Comparison of ENCODE assay signal across 13 cellular contexts in the genomic region with DNA sequence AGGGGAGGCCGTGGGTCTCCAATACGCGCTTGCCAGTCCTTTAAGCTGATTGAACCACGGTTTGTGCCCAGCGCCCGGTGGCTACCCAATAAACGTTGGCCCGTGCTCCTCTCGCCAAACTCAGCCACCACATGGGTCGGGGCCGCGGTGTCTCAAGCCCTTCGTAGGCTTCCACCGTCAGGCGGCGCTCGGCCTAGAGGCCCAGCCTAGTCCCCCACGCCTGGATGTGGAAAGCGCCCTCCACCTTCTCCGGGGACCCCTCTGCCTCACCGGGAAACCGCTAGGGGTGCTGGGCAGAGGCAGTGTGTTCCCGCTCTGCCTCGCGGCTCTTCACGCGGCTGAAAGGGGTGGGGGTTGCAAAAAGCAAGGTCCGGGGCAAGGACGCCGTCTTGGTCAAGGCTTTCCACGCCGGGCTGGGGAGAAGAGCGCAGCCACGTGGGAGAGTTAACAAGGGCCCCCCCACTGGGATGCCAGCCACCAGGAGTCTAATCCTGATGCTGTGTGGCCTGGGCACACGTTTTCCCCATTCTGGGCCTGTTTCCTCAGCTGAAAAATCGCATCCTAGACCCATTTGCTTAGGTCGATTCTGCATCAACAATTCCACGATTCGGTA. TPM values are rescaled to one million over a fixed set of nuclear protein-coding genes. Genes with fewer than 3 reads are reported as not detected.
DNase-seq lines count a peak whose midpoint lies in the region; ATAC-seq, FAIRE-seq and TF ChIP-seq lines count a peak whose summit lies in the region.
"Had no signal": no experiment of that assay in that cellular context is flagged by ENCODE, and none has a peak within 500 bp of the region (broad histone marks: within the 10 kb centered on the region; RNA-seq: fewer than 3 reads in every experiment).

No MANE protein-coding gene starts in this region.

- H3K36me3 ChIP-seq in HepG2 (replicated peaks in 1 of 2; ENCODE audit: control insufficient read depth in 1 of 2, insufficient read depth in 2 of 2, low read length in 2 of 2) = no peaks in the 10 kb centered on the region
- H3K36me3 ChIP-seq in suprapubic skin = no peaks in the 10 kb centered on the region

- peak overlapping the region in 58 of 59 donors; percentile 31 to 70 (median 54) for H3K4me3 ChIP-seq in dorsolateral prefrontal cortex
- no peak overlapping the region for H3K4me3 ChIP-seq in HepG2 (replicated peaks in 1 of 3; ENCODE audit: insufficient read depth in 1 of 3, low read depth in 2 of 3, low read length in 3 of 3)
- H3K4me3 ChIP-seq in suprapubic skin = peak overlapping the region; percentile 49

- ATAC-seq in HepG2 (no peak), HG03439 (IDR thresholded peaks at IDR 0.05; ENCODE audit: unreplicated experiment) (no peak)
- ATAC-seq: stimulated activated memory B cell treated with anti-CD40 and anti-IgM and Interleukin-4, amounts not matched to agents 10 μg/mL and 1 μg/mL and 100 μg/mL, for 72 hours had no signal

- in situ Hi-C loops in HepG2 (cut with HindIII; ENCODE audit: extremely low pct_ligation_motif_present, low pct_unique_long_range_greater_than_20kb) = no loop called here

- H3K27ac ChIP-seq in dorsolateral prefrontal cortex (peak overlapping the region in 10 of 59 donors; percentile 8 to 80 (median 48)), HepG2 (ENCODE audit: extremely low read length, insufficient read depth, low read length) (no peak overlapping the region), suprapubic skin (no peak overlapping the region)

- DNase-seq in activated CD8-positive, alpha-beta memory T cell treated with anti-CD3 and anti-CD28 coated beads, Interleukin-2, amount 50 U/mL, for 48 hours = peak; percentile 42
- no peak for DNase-seq in activated CD8-positive, alpha-beta memory T cell treated with anti-CD3 and anti-CD28 coated beads for 24 hours
- DNase-seq in dorsolateral prefrontal cortex (no peak), HepG2 (ENCODE audit: low spot score) (no peak), suprapubic skin (ENCODE audit: low spot score in 2 of 2) (no peak), D341Med (ENCODE audit: low spot score) (no peak)
- no peak for DNase-seq in activated CD4-positive, alpha-beta T cell treated with anti-CD3 and anti-CD28 coated beads for 48 hours
- DNase-seq: activated CD4-positive, alpha-beta T cell treated with anti-CD3 and anti-CD28 coated beads for 4 hours; effector CD4-positive, alpha-beta T cell had no signal

- H3K9ac ChIP-seq in HepG2 (ENCODE audit: insufficient read depth, low read depth, low read length) = no peak overlapping the region

- no peak for FAIRE-seq in HepG2 (lab: Jason Lieb, UNC)
- FAIRE-seq: A204.1 had no signal

- BruUV-seq in HepG2 (replicated peaks; lab: Mats Ljungman, UMichigan) = no TSS peak

- CTCF ChIA-PET in HepG2 (lab: Yijun Ruan, JAX; ENCODE audit: low intra/inter-chr PET ratio, low total read pairs) = no interaction called here

- no peaks in the 10 kb centered on the region for H3K79me2 ChIP-seq in HepG2 (ENCODE audit: insufficient read depth, low read length)

- intact Hi-C loops in dorsolateral prefrontal cortex (cut with DNase I) = no loop called here
- intact Hi-C loops in HepG2 (cut with micrococcal nuclease; ENCODE audit: unreplicated experiment) = no loop called here

- POLR2A ChIA-PET in HepG2 (lab: Yijun Ruan, JAX) = no interaction called here

- no peak for TF ChIP-seq EP300 in HepG2 (IDR thresholded peaks at IDR 0.05; ENCODE audit: low read depth in 2 of 2, low read length in 2 of 2)
- TF ChIP-seq EP300 in HepG2 (CRISPR knock-in tag; IDR thresholded peaks at IDR 0.05; ENCODE audit: borderline replicate concordance) = no peak
- no peak for TF ChIP-seq EP300 in suprapubic skin (IDR thresholded peaks at IDR 0.05)

- no peak for TF ChIP-seq RAD21 in HepG2 (CRISPR knock-in tag; IDR thresholded peaks at IDR 0.05)

- no peak overlapping the region for H3K4me2 ChIP-seq in HepG2 (ENCODE audit: low read depth, low read length)

- H3K9me3 ChIP-seq in HepG2 (ENCODE audit: low read length) (no peaks in the 10 kb centered on the region), suprapubic skin (no peaks in the 10 kb centered on the region)

- H3K27me3 ChIP-seq in dorsolateral prefrontal cortex (peaks cover 0 to 11% (median 0%) of the 10 kb centered on the region in 45 donors), HepG2 (ENCODE audit: control insufficient read depth in 1 of 2, insufficient read depth in 2 of 2, low read length in 2 of 2) (no peaks in the 10 kb centered on the region; a peak in 1 of 5 replicates), suprapubic skin (peaks cover 14% of the 10 kb centered on the region)

- no peaks in the 10 kb centered on the region for H4K20me1 ChIP-seq in HepG2 (ENCODE audit: insufficient read depth, low read length)

- TF ChIP-seq CTCF in dorsolateral prefrontal cortex (IDR thresholded peaks at IDR 0.05 in 54 of 56, conservative IDR thresholded peaks at IDR 0.05 in 2 of 56; ENCODE audit: low read depth in 1 of 56, partially characterized antibody in 56 of 56) (peak in 11 of 56 donors; percentile 7 to 30 (median 16)), HepG2 (CRISPR knock-in tag; IDR thresholded peaks at IDR 0.05) (no peak), suprapubic skin (IDR thresholded peaks at IDR 0.05) (no peak)

- peaks cover 32% of the 10 kb centered on the region for H3K4me1 ChIP-seq in HepG2 (ENCODE audit: insufficient read depth, low read length)
- H3K4me1 ChIP-seq in suprapubic skin = peaks cover 37% of the 10 kb centered on the region

- no peak overlapping the region for H2AFZ ChIP-seq in HepG2 (ENCODE audit: low read length)

- 60% methylated on average over 20 of the region's 39 CpGs for WGBS in HepG2 (ENCODE audit: low lambda C conversion rate)
- 57% methylated on average over 25 of the region's 39 CpGs for WGBS in suprapubic skin

- TF ChIP-seq POLR2A in HepG2 (IDR thresholded peaks at IDR 0.05; ENCODE audit: insufficient read depth in 1 of 2, low read depth in 2 of 2, low read length in 2 of 2) (no peak), suprapubic skin (IDR thresholded peaks at IDR 0.05) (no peak)

TF ChIP-seq in HepG2, 621 proteins besides CTCF, POLR2A, EP300 and RAD21:
- TF ChIP-seq, protein P1, sequence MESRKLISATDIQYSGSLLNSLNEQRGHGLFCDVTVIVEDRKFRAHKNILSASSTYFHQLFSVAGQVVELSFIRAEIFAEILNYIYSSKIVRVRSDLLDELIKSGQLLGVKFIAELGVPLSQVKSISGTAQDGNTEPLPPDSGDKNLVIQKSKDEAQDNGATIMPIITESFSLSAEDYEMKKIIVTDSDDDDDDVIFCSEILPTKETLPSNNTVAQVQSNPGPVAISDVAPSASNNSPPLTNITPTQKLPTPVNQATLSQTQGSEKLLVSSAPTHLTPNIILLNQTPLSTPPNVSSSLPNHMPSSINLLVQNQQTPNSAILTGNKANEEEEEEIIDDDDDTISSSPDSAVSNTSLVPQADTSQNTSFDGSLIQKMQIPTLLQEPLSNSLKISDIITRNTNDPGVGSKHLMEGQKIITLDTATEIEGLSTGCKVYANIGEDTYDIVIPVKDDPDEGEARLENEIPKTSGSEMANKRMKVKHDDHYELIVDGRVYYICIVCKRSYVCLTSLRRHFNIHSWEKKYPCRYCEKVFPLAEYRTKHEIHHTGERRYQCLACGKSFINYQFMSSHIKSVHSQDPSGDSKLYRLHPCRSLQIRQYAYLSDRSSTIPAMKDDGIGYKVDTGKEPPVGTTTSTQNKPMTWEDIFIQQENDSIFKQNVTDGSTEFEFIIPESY (CRISPR knock-in tag; IDR thresholded peaks at IDR 0.05) = peak; percentile 59; the same call in 1 of the 2 replicates
- TF ChIP-seq YEATS2 (CRISPR knock-in tag; IDR thresholded peaks at IDR 0.05; ENCODE audit: borderline replicate concordance) = no peak
- TF ChIP-seq ZNF296 (CRISPR knock-in tag; conservative IDR thresholded peaks at IDR 0.05) = no peak
- TF ChIP-seq ZNF563 (CRISPR knock-in tag; IDR thresholded peaks at IDR 0.05) = no peak
TF ChIP-seq in HepG2: peak in this region for 1.

RNA-seq across cellular contexts. Expression of a gene that starts 29.8 kb away (rescaled TPM):
- total RNA-seq in dorsolateral prefrontal cortex (under 1 TPM in 2 of 120 experiments, not detected in 118; 0.12 to 0.18 TPM), HepG2 (2016; rRNA removed; fragmentation: Illumina TruSeq; extraction: Trizol) (not detected in 2 replicates), suprapubic skin (10 to 100 TPM in 1 of 4 donors, 1 to 10 TPM in 2, under 1 TPM in 1; 0.76 to 11.8 (median 4.8) TPM)
- not detected in 2 replicates for total RNA-seq in HepG2 (2016; cell fraction: cytosol; rRNA removed; fragmentation: Illumina TruSeq; extraction: Trizol; ENCODE audit: low read depth)
- total RNA-seq in HepG2 (2016; cell fraction: insoluble cytoplasmic fraction; rRNA removed; fragmentation: Illumina TruSeq; extraction: Trizol) = not detected in 2 replicates
- total RNA-seq in HepG2 (2016; cell fraction: membrane; rRNA removed; fragmentation: Illumina TruSeq; extraction: Trizol) = not detected in 2 replicates
- total RNA-seq in HepG2 (2016; cell fraction: nucleus; rRNA removed; fragmentation: Illumina TruSeq; extraction: Trizol) = not detected in 2 replicates
- polyA plus RNA-seq in HepG2 (2011; rRNA removed) = 0.04 and 0.05 TPM in 2 replicates
- polyA plus RNA-seq in HepG2 (2011; cell fraction: cytosol; rRNA removed) = 0.01 and 0.03 TPM in 2 replicates
- not detected in 2 replicates for polyA plus RNA-seq in HepG2 (2011; cell fraction: nucleus; rRNA removed)
- 0.09 and 0.12 TPM in 2 replicates for polyA plus RNA-seq in HepG2 (2012)
- not detected in 2 replicates for polyA plus RNA-seq in HepG2 (2016; cell fraction: cytosol; fragmentation: Illumina TruSeq; extraction: Trizol; ENCODE audit: low read depth)
- not detected in 2 replicates for polyA plus RNA-seq in HepG2 (2016; cell fraction: insoluble cytoplasmic fraction; fragmentation: Illumina TruSeq; extraction: Trizol; ENCODE audit: low read depth)
- polyA plus RNA-seq in HepG2 (2016; cell fraction: membrane; fragmentation: Illumina TruSeq; extraction: Trizol; ENCODE audit: low read depth) = not detected in 2 replicates
- polyA plus RNA-seq in HepG2 (2016; cell fraction: nucleus; fragmentation: Illumina TruSeq; extraction: Trizol; ENCODE audit: insufficient read depth, low read depth) = not detected in 2 replicates
- polyA minus RNA-seq in HepG2 (2011; rRNA and poly(A)+ RNA removed; ENCODE audit: low replicate concordance) = not detected in 2 replicates
- not detected in 2 replicates for polyA minus RNA-seq in HepG2 (2011; cell fraction: cytosol; rRNA and poly(A)+ RNA removed)
- not detected in 2 replicates for polyA minus RNA-seq in HepG2 (2011; cell fraction: nucleus; rRNA and poly(A)+ RNA removed)
- total RNA-seq: SK-MEL-5 had no signal

Comparison
In these comparisons a context has a peak if more than half of its experiments do, and no peak if none do; other contexts are left out.
1. H3K4me3 ChIP-seq: peak in dorsolateral prefrontal cortex (58 of 59) and suprapubic skin (single experiment); none in HepG2 (0 of 3).